Comparison of ENCODE assay signal across 17 cellular contexts in genomic region chr10:10078476-10078875, GRCh38.
"Had no signal": no experiment of that assay in that cellular context is flagged by ENCODE, and none has a peak within 500 bp of the region (broad histone marks: within the 10 kb centered on the region; RNA-seq: fewer than 3 reads in every experiment).

No MANE protein-coding gene starts in this region.

- H3K4me3 ChIP-seq: coronary artery, dorsolateral prefrontal cortex, esophagus muscularis mucosa, gastroesophageal sphincter, heart left ventricle, left lung, lower lobe of right lung had no signal

- H3K27ac ChIP-seq: coronary artery, dorsolateral prefrontal cortex, esophagus muscularis mucosa, foreskin keratinocyte, gastroesophageal sphincter, heart left ventricle, left lung, lower lobe of right lung had no signal

- H3K36me3 ChIP-seq: esophagus muscularis mucosa, gastroesophageal sphincter, heart left ventricle, left lung, lower lobe of right lung had no signal

- H3K27me3 ChIP-seq: dorsolateral prefrontal cortex, esophagus muscularis mucosa, foreskin keratinocyte, gastroesophageal sphincter, heart left ventricle, left lung had no signal

- H3K4me1 ChIP-seq: esophagus muscularis mucosa, foreskin keratinocyte, gastroesophageal sphincter, heart left ventricle, left lung, lower lobe of right lung had no signal

- DNase-seq: dermis blood vessel endothelial cell; dorsolateral prefrontal cortex; effector CD4-positive, alpha-beta T cell; effector memory CD4-positive, alpha-beta T cell; foreskin keratinocyte; heart left ventricle; hippocampal formation; left cardiac atrium; left lung; left ventricle myocardium superior; lower lobe of right lung; mesenchymal stem cell; midbrain; naive thymus-derived CD4-positive, alpha-beta T cell had no signal

- ATAC-seq: foreskin keratinocyte; gastroesophageal sphincter; heart left ventricle; left cardiac atrium; left lung; left ventricle myocardium superior; lower lobe of right lung; naive thymus-derived CD4-positive, alpha-beta T cell had no signal
